Comparison of ENCODE assay signal across 17 cellular contexts in genomic region chr2:220424561-220424960, GRCh38.
DNase-seq lines count a peak whose midpoint lies in the region; ATAC-seq, FAIRE-seq and TF ChIP-seq lines count a peak whose summit lies in the region.
"Had no signal": no experiment of that assay in that cellular context is flagged by ENCODE, and none has a peak within 500 bp of the region (broad histone marks: within the 10 kb centered on the region; RNA-seq: fewer than 3 reads in every experiment).

No MANE protein-coding gene starts in this region.

- H3K36me3 Mint-ChIP-seq in Caco-2 (ENCODE audit: insufficient read depth, unreplicated experiment): no peaks in the 10 kb centered on the region

- H3K27me3 ChIP-seq in IMR-90 (ENCODE audit: control insufficient read depth, insufficient read depth, low read length) (no peaks in the 10 kb centered on the region), PC-3 (ENCODE audit: low read length) (no peaks in the 10 kb centered on the region), Caco-2 (replicated peaks; ENCODE audit: control insufficient read depth, insufficient read depth, low read length) (no peaks in the 10 kb centered on the region; the same call in 1 of the 2 replicates)

- H3K4me1 Mint-ChIP-seq in Caco-2 (ENCODE audit: low read depth, unreplicated experiment): no peaks in the 10 kb centered on the region

- ATAC-seq in IMR-90 (ENCODE audit: low read depth) (peak; percentile 81), PC-3 (no peak)
- ATAC-seq: K562 had no signal

- no peak overlapping the region for H2BK15ac ChIP-seq in IMR-90 (ENCODE audit: low read depth, low read length)

- no peak overlapping the region for H4K91ac ChIP-seq in IMR-90 (ENCODE audit: insufficient read depth, low read depth, low read length)

- no peak overlapping the region for H2AK5ac ChIP-seq in IMR-90 (ENCODE audit: low read depth, low read length)

- H3K4me2 ChIP-seq in IMR-90 (ENCODE audit: low read depth, low read length) (no peak overlapping the region; the same call in 1 of the 2 replicates), PC-3 (ENCODE audit: low read length) (no peak overlapping the region)

- H3K9me3 ChIP-seq in IMR-90 (ENCODE audit: control insufficient read depth, insufficient read depth, low read length) (peaks cover 4% of the 10 kb centered on the region), PC-3 (ENCODE audit: low read length) (no peaks in the 10 kb centered on the region), Caco-2 (no peaks in the 10 kb centered on the region)

- no CpG with 5 or more reads among the region's 2 CpGs for WGBS in IMR-90 (ENCODE audit: extremely low coverage in 2 of 2, insufficient read length in 1 of 2), 2 experiments

- no peak for TF ChIP-seq RAD21 in IMR-90 (IDR thresholded peaks at IDR 0.05; ENCODE audit: low read length)

- H3K18ac ChIP-seq in IMR-90 (ENCODE audit: low read depth, low read length): no peak overlapping the region

- in situ Hi-C loops in IMR-90 (cut with MboI; ENCODE audit: low sequenced_read_pairs): no loop called here

- H3F3A ChIP-seq in PC-3 (ENCODE audit: low read length, unreplicated experiment): no peaks in the 10 kb centered on the region

- H2BK20ac ChIP-seq in IMR-90 (ENCODE audit: low read depth, low read length): no peak overlapping the region

- no peaks in the 10 kb centered on the region for H3K9me2 ChIP-seq in PC-3 (replicated peaks; ENCODE audit: low read length)

- no peaks in the 10 kb centered on the region for H3K79me2 ChIP-seq in PC-3 (ENCODE audit: low read length)

- no peak overlapping the region for H3K27ac ChIP-seq in IMR-90 (ENCODE audit: insufficient read depth, low read length)
- H3K27ac ChIP-seq in PC-3 (ENCODE audit: low read length): no peak overlapping the region
- H3K27ac ChIP-seq: C4-2B, HL-60 had no signal

- H3K4me3 Mint-ChIP-seq in Caco-2 (ENCODE audit: unreplicated experiment): no peak overlapping the region
- H3K4me3 Mint-ChIP-seq: CD4-positive, alpha-beta T cell had no signal

- H2AFZ ChIP-seq in IMR-90 (replicated peaks; ENCODE audit: low read length, poor library complexity): no peak overlapping the region
- 0 out of 2 replicates have a peak overlapping the region, but pooled peaks have one; percentile 17 for H2AFZ ChIP-seq in PC-3 (ENCODE audit: low read length)

- H3K4ac ChIP-seq in IMR-90 (ENCODE audit: low read depth, low read length): no peak overlapping the region

- intact Hi-C loops in IMR-90 (cut with micrococcal nuclease) (no loop called here), PC-3 (cut with micrococcal nuclease) (no loop called here), Caco-2 (cut with micrococcal nuclease; ENCODE audit: unreplicated experiment) (no loop called here)

- POLR2A ChIA-PET in IMR-90 (lab: Charles Lee; ENCODE audit: unreplicated experiment): no interaction called here
- POLR2A ChIA-PET in PC-3 (lab: Charles Lee; ENCODE audit: unreplicated experiment): no interaction called here
- POLR2A ChIA-PET in Caco-2 (lab: Charles Lee): no interaction called here

- H4K20me1 ChIP-seq in IMR-90 (ENCODE audit: insufficient read depth, low read length) (no peaks in the 10 kb centered on the region), PC-3 (ENCODE audit: low read length) (no peaks in the 10 kb centered on the region)

- H2AK9ac ChIP-seq in IMR-90 (replicated peaks; ENCODE audit: low read depth, low read length, poor library complexity): no peak overlapping the region

- no peak overlapping the region for H4K8ac ChIP-seq in IMR-90 (ENCODE audit: low read depth in 2 of 2, low read length in 2 of 2)

- BruUV-seq in IMR-90 (replicated peaks; lab: Mats Ljungman, UMichigan) (no TSS peak), PC-3 (replicated peaks; lab: Mats Ljungman, UMichigan) (no TSS peak), Caco-2 (replicated peaks; lab: Mats Ljungman, UMichigan) (no TSS peak)

- TF ChIP-seq CTCF in IMR-90 (conservative IDR thresholded peaks at IDR 0.05; ENCODE audit: low read depth, low read length) (no peak), PC-3 (conservative IDR thresholded peaks at IDR 0.05; ENCODE audit: low read depth, low read length) (no peak), Caco-2 (IDR thresholded peaks at IDR 0.05; ENCODE audit: insufficient read depth in 1 of 2, low read depth in 1 of 2, low read length in 1 of 2, severe bottlenecking in 1 of 2, unreplicated experiment in 1 of 2) (no peak)

- FAIRE-seq in H54 (lab: Jason Lieb, UNC): no peak
- FAIRE-seq: A204.1, H1, K562 had no signal

- H3K4me3 ChIP-seq in IMR-90 (ENCODE audit: insufficient read depth, low read depth, low read length) (no peak overlapping the region), PC-3 (ENCODE audit: low read length) (no peak overlapping the region), Caco-2 (ENCODE audit: low read depth, low read length) (no peak overlapping the region)
- H3K4me3 ChIP-seq: K562 had no signal

- H3K9ac ChIP-seq in IMR-90 (ENCODE audit: low read depth, low read length) (no peak overlapping the region), PC-3 (ENCODE audit: low read length) (no peak overlapping the region)

- TF ChIP-seq POLR2A in IMR-90 (IDR thresholded peaks at IDR 0.05; ENCODE audit: low read depth, low read length): no peak
- TF ChIP-seq POLR2A in H54 (IDR thresholded peaks at IDR 0.05; ENCODE audit: low read depth, low read length): no peak

- dilution Hi-C loops in IMR-90 (cut with HindIII; ENCODE audit: low sequenced_read_pairs, unreplicated experiment): no loop called here

- no peaks in the 10 kb centered on the region; the same call in 1 of the 2 replicates for H3K4me1 ChIP-seq in IMR-90 (ENCODE audit: control insufficient read depth, insufficient read depth, low read length)
- no peaks in the 10 kb centered on the region for H3K4me1 ChIP-seq in PC-3 (ENCODE audit: insufficient read depth, low read length)
- H3K4me1 ChIP-seq in Caco-2: no peaks in the 10 kb centered on the region

- H3K27me3 Mint-ChIP-seq in Caco-2 (ENCODE audit: insufficient read depth, unreplicated experiment): peaks cover 14% of the 10 kb centered on the region
- H3K27me3 Mint-ChIP-seq: CD4-positive, alpha-beta T cell had no signal

- H4K5ac ChIP-seq in IMR-90 (ENCODE audit: low read depth, low read length): no peak overlapping the region

- H3K79me1 ChIP-seq in IMR-90 (ENCODE audit: low read depth in 1 of 2, low read length in 2 of 2): no peaks in the 10 kb centered on the region

- CTCF ChIA-PET in IMR-90 (lab: Yijun Ruan, JAX): no interaction called here
- CTCF ChIA-PET in PC-3 (lab: Charles Lee): no interaction called here
- CTCF ChIA-PET in Caco-2 (lab: Charles Lee): no interaction called here

- H2BK5ac ChIP-seq in IMR-90 (ENCODE audit: low read depth, low read length, poor library complexity, severe bottlenecking): no peak overlapping the region

- no peak overlapping the region for H3K56ac ChIP-seq in IMR-90 (ENCODE audit: extremely low read depth, insufficient read depth, low read length)

- H3K9me1 ChIP-seq in IMR-90 (ENCODE audit: insufficient read depth, low read length): no peaks in the 10 kb centered on the region

- H3K23ac ChIP-seq in IMR-90 (ENCODE audit: low read depth, low read length): no peak overlapping the region

- no peak overlapping the region for H3K27ac Mint-ChIP-seq in Caco-2 (ENCODE audit: unreplicated experiment)
- H3K27ac Mint-ChIP-seq: CD4-positive, alpha-beta T cell had no signal

- no peak overlapping the region for H3K14ac ChIP-seq in IMR-90 (replicated peaks; ENCODE audit: low read depth, low read length)

- H2BK120ac ChIP-seq in IMR-90 (ENCODE audit: low read depth, low read length): peak overlapping the region; percentile 8; the same call in 1 of the 2 replicates

- H3K36me3 ChIP-seq in IMR-90 (ENCODE audit: control insufficient read depth, insufficient read depth, low read length) (no peaks in the 10 kb centered on the region), PC-3 (ENCODE audit: low read depth, low read length) (no peaks in the 10 kb centered on the region), Caco-2 (ENCODE audit: control insufficient read depth, insufficient read depth, low read length) (no peaks in the 10 kb centered on the region)

- H3K9me3 Mint-ChIP-seq in Caco-2 (ENCODE audit: unreplicated experiment): no peaks in the 10 kb centered on the region

- DNase-seq in IMR-90: peak; percentile 58
- DNase-seq in PC-3: no peak
- peak; percentile 14 for DNase-seq in fibroblast of peridontal ligament (ENCODE audit: extremely low read depth)
- no peak for DNase-seq in NCI-H1930 (lab: John Stamatoyannopoulos, UW)
- DNase-seq in H54 (ENCODE audit: insufficient read length, low spot score): no peak
- no peak for DNase-seq in Caco-2
- no peak for DNase-seq in NCI-H2227 treated with DMSO at 0.1 percent for 48 hours (lab: John Stamatoyannopoulos, UW)
- DNase-seq: AML-193; CD4-positive, alpha-beta T cell; DMS79 treated with DMSO at 0.1 percent for 48 hours; GF-D8; HCEC 1CT had no signal

TF ChIP-seq in IMR-90, 13 proteins besides CTCF, POLR2A, EP300 and RAD21 (continues in another document):
- no peak for TF ChIP-seq BHLHE40 (IDR thresholded peaks at IDR 0.05; ENCODE audit: low read depth, low read length)
- no peak for TF ChIP-seq CEBPB (IDR thresholded peaks at IDR 0.05; ENCODE audit: low read depth, low read length)
- no peak for TF ChIP-seq FOS (IDR thresholded peaks at IDR 0.05; ENCODE audit: low read depth, low read length)
- TF ChIP-seq NFE2L2 (IDR thresholded peaks at IDR 0.05; ENCODE audit: low read depth, low read length): no peak
- TF ChIP-seq USF2 (IDR thresholded peaks at IDR 0.05; ENCODE audit: low read depth, low read length): no peak
- no peak for TF ChIP-seq SMC3 (IDR thresholded peaks at IDR 0.05; ENCODE audit: low read depth, low read length)
- TF ChIP-seq MAZ (IDR thresholded peaks at IDR 0.05; ENCODE audit: borderline replicate concordance, low read depth, low read length): no peak
- TF ChIP-seq ELK1 (IDR thresholded peaks at IDR 0.05; ENCODE audit: borderline replicate concordance, low read depth, low read length): no peak
- TF ChIP-seq MXI1 (IDR thresholded peaks at IDR 0.05; ENCODE audit: borderline replicate concordance, low read depth, low read length): no peak

Comparison
In these comparisons a context has a peak if more than half of its experiments do, and no peak if none do; other contexts are left out.
1. DNase-seq: peak in IMR-90 (single experiment) and fibroblast of peridontal ligament (single experiment); none in PC-3 (single experiment), NCI-H1930 (0 of 2), H54 (single experiment), Caco-2 (0 of 2) and NCI-H2227 treated with DMSO at 0.1 percent for 48 hours (single experiment).